ENCODE assay signal across 14 cellular contexts in genomic region chr6:33631971-33632585, GRCh38. TPM values are rescaled to one million over a fixed set of nuclear protein-coding genes. Genes with fewer than 3 reads are reported as not detected.
DNase-seq lines count a peak whose midpoint lies in the region; ATAC-seq, FAIRE-seq and TF ChIP-seq lines count a peak whose summit lies in the region.
"Had no signal": no experiment of that assay in that cellular context is flagged by ENCODE, and none has a peak within 500 bp of the region (broad histone marks: within the 10 kb centered on the region; RNA-seq: fewer than 3 reads in every experiment).

No MANE protein-coding gene starts in this region.

- FAIRE-seq in astrocyte (lab: Jason Lieb, UNC) (no peak), GM12891 (lab: Jason Lieb, UNC) (no peak)

- TF ChIP-seq CTCF in left ventricle myocardium inferior (IDR thresholded peaks at IDR 0.05; ENCODE audit: borderline replicate concordance): no peak
- TF ChIP-seq CTCF in right atrium auricular region (IDR thresholded peaks at IDR 0.05): no peak
- no peak for TF ChIP-seq CTCF in astrocyte (IDR thresholded peaks at IDR 0.05; ENCODE audit: insufficient read depth, low read depth, low read length)
- no peak for TF ChIP-seq CTCF in vagina (IDR thresholded peaks at IDR 0.05)

- H3K4me3 Mint-ChIP-seq in astrocyte (ENCODE audit: unreplicated experiment): peak overlapping the region; percentile 34
- H3K4me3 Mint-ChIP-seq in activated CD4-positive, alpha-beta T cell treated with anti-CD3 and anti-CD28 coated beads for 36 hours: no peak overlapping the region

- H3K27ac ChIP-seq in left ventricle myocardium inferior (replicated peaks) (peak overlapping the region; percentile 75), right atrium auricular region (no peak overlapping the region), astrocyte (ENCODE audit: low read depth, low read length) (no peak overlapping the region), muscle layer of duodenum (ENCODE audit: low read length) (peak overlapping the region; percentile 63), vagina (peak overlapping the region; percentile 77)

- H3K27me3 ChIP-seq in left ventricle myocardium inferior (ENCODE audit: low read depth) (no peaks in the 10 kb centered on the region), right atrium auricular region (no peaks in the 10 kb centered on the region), astrocyte (ENCODE audit: insufficient read depth, low read length) (peaks cover 18% of the 10 kb centered on the region), muscle layer of duodenum (ENCODE audit: low read depth, low read length) (no peaks in the 10 kb centered on the region), vagina (no peaks in the 10 kb centered on the region)
- H3K27me3 ChIP-seq: dorsolateral prefrontal cortex had no signal

- H3K27ac Mint-ChIP-seq in astrocyte (ENCODE audit: unreplicated experiment): no peak overlapping the region
- H3K27ac Mint-ChIP-seq in activated CD4-positive, alpha-beta T cell treated with anti-CD3 and anti-CD28 coated beads for 36 hours: no peak overlapping the region
- H3K27ac Mint-ChIP-seq: activated CD4-positive, alpha-beta memory T cell treated with anti-CD3 and anti-CD28 coated beads for 36 hours had no signal

- H4K20me1 ChIP-seq in astrocyte (ENCODE audit: insufficient read depth, low read length): peaks cover 8% of the 10 kb centered on the region

- H3K4me1 ChIP-seq in left ventricle myocardium inferior (peaks cover 61% of the 10 kb centered on the region), right atrium auricular region (peaks cover 0 to 38% of the 10 kb centered on the region in 2 donors), astrocyte (ENCODE audit: insufficient read depth, low read length) (peaks cover 14% of the 10 kb centered on the region), muscle layer of duodenum (ENCODE audit: control insufficient read depth in 1 of 2, insufficient read depth in 2 of 2, low read length in 2 of 2) (peaks cover 7 to 24% of the 10 kb centered on the region in 2 donors), vagina (peaks cover 60% of the 10 kb centered on the region)

- peaks cover 14% of the 10 kb centered on the region for H3K4me1 Mint-ChIP-seq in astrocyte (ENCODE audit: low read depth, unreplicated experiment)
- H3K4me1 Mint-ChIP-seq in activated CD4-positive, alpha-beta T cell treated with anti-CD3 and anti-CD28 coated beads for 36 hours: peaks cover 68% of the 10 kb centered on the region

- peaks cover 3% of the 10 kb centered on the region for H3K36me3 Mint-ChIP-seq in astrocyte (ENCODE audit: low read depth, unreplicated experiment)
- H3K36me3 Mint-ChIP-seq in activated CD4-positive, alpha-beta T cell treated with anti-CD3 and anti-CD28 coated beads for 36 hours (ENCODE audit: low read depth): peaks cover 27% of the 10 kb centered on the region
- H3K36me3 Mint-ChIP-seq: mesothelial cell of epicardium had no signal

- intact Hi-C loops in left ventricle myocardium inferior (cut with micrococcal nuclease) (no loop called here), vagina (cut with DNase I) (no loop called here)
- intact Hi-C loops in activated CD4-positive, alpha-beta T cell treated with anti-CD3 and anti-CD28 coated beads for 36 hours (cut with DNase I, micrococcal nuclease): loop anchor here (1.0 to 2.0 kb wide), 3 partner anchors 47 to 69 kb away; no protein-coding TSS in a partner anchor

- no peak for ATAC-seq in activated CD4-positive, alpha-beta T cell treated with anti-CD3 and anti-CD28 coated beads for 36 hours
- no peak for ATAC-seq in GM21786 (IDR thresholded peaks at IDR 0.05; ENCODE audit: unreplicated experiment)

- H3K9me3 Mint-ChIP-seq in astrocyte (ENCODE audit: unreplicated experiment): no peaks in the 10 kb centered on the region
- no peaks in the 10 kb centered on the region for H3K9me3 Mint-ChIP-seq in activated CD4-positive, alpha-beta T cell treated with anti-CD3 and anti-CD28 coated beads for 36 hours (ENCODE audit: low read depth)
- H3K9me3 Mint-ChIP-seq: activated CD4-positive, alpha-beta memory T cell treated with anti-CD3 and anti-CD28 coated beads for 36 hours; mesothelial cell of epicardium had no signal

- H3K9me3 ChIP-seq in left ventricle myocardium inferior (replicated peaks): no peaks in the 10 kb centered on the region
- no peaks in the 10 kb centered on the region for H3K9me3 ChIP-seq in right atrium auricular region
- H3K9me3 ChIP-seq in astrocyte (ENCODE audit: insufficient read depth, low read depth, low read length): no peaks in the 10 kb centered on the region
- no peaks in the 10 kb centered on the region for H3K9me3 ChIP-seq in muscle layer of duodenum (ENCODE audit: control insufficient read depth in 1 of 2, low read length in 2 of 2)
- H3K9me3 ChIP-seq in vagina: no peaks in the 10 kb centered on the region

- POLR2A ChIA-PET in activated CD4-positive, alpha-beta T cell treated with anti-CD3 and anti-CD28 coated beads for 36 hours (lab: Charles Lee): interaction anchor here (0.5 kb wide), 1 partner anchor 11 kb away, joined by 3 read pairs; no protein-coding TSS in a partner anchor

- CTCF ChIA-PET in activated CD4-positive, alpha-beta T cell treated with anti-CD3 and anti-CD28 coated beads for 36 hours (lab: Charles Lee): interaction anchor here (0.5 to 2.0 kb wide), 7 partner anchors 10 to 113 kb away, joined by 3 to 10 read pairs (median 3); partner anchors contain the start of gene ITPR3

- TF ChIP-seq POLR2A in vagina (IDR thresholded peaks at IDR 0.05) (no peak), GM12891 (IDR thresholded peaks at IDR 0.05; ENCODE audit: low read depth, low read length) (no peak)

- H3K36me3 ChIP-seq in left ventricle myocardium inferior (no peaks in the 10 kb centered on the region), right atrium auricular region (no peaks in the 10 kb centered on the region), astrocyte (ENCODE audit: insufficient read depth, low read length) (no peaks in the 10 kb centered on the region), muscle layer of duodenum (ENCODE audit: control insufficient read depth in 1 of 2, insufficient read depth in 2 of 2, low read length in 2 of 2) (no peaks in the 10 kb centered on the region), vagina (no peaks in the 10 kb centered on the region)

- H3K79me2 ChIP-seq in astrocyte (ENCODE audit: insufficient read depth, low read length): no peaks in the 10 kb centered on the region

- no peak overlapping the region for H2AFZ ChIP-seq in astrocyte (ENCODE audit: low read depth, low read length)

- H3K9ac ChIP-seq in astrocyte (ENCODE audit: low read length): no peak overlapping the region

- H3K4me3 ChIP-seq in left ventricle myocardium inferior: no peak overlapping the region
- H3K4me3 ChIP-seq in right atrium auricular region: no peak overlapping the region
- H3K4me3 ChIP-seq in astrocyte (ENCODE audit: insufficient read depth, low read depth, low read length): no peak overlapping the region
- no peak overlapping the region for H3K4me3 ChIP-seq in muscle layer of duodenum (ENCODE audit: low read depth in 1 of 2, low read length in 2 of 2)
- H3K4me3 ChIP-seq in vagina: no peak overlapping the region

- no peak overlapping the region for H3K4me2 ChIP-seq in astrocyte (ENCODE audit: low read length)

- peaks cover 21% of the 10 kb centered on the region for H3K27me3 Mint-ChIP-seq in astrocyte (ENCODE audit: low read depth, unreplicated experiment)
- no peaks in the 10 kb centered on the region for H3K27me3 Mint-ChIP-seq in activated CD4-positive, alpha-beta T cell treated with anti-CD3 and anti-CD28 coated beads for 36 hours
- H3K27me3 Mint-ChIP-seq: activated CD4-positive, alpha-beta memory T cell treated with anti-CD3 and anti-CD28 coated beads for 36 hours had no signal

- DNase-seq in left ventricle myocardium inferior: no peak
- no peak for DNase-seq in right atrium auricular region (ENCODE audit: low spot score)
- no peak for DNase-seq in astrocyte (ENCODE audit: low read depth)
- no peak for DNase-seq in vagina (ENCODE audit: extremely low spot score in 2 of 2)
- DNase-seq in activated CD4-positive, alpha-beta T cell treated with anti-CD3 and anti-CD28 coated beads for 36 hours: no peak
- no peak for DNase-seq in GM12891 (ENCODE audit: insufficient read length, low spot score)
- DNase-seq: activated gamma-delta T cell, NCI-H1092, NCI-H2171 treated with DMSO at 0.1 percent for 48 hours had no signal

TF ChIP-seq in GM12891, 5 proteins besides CTCF, POLR2A, EP300 and RAD21:
- TF ChIP-seq POU2F2 (IDR thresholded peaks at IDR 0.05; ENCODE audit: low read depth, low read length): no peak
- no peak for TF ChIP-seq TAF1 (IDR thresholded peaks at IDR 0.05; ENCODE audit: low read depth, low read length)
- TF ChIP-seq POLR2AphosphoS5 (IDR thresholded peaks at IDR 0.05; ENCODE audit: low read depth, low read length): no peak
- TF ChIP-seq SPI1 (IDR thresholded peaks at IDR 0.05; ENCODE audit: low read depth, low read length): no peak
- no peak for TF ChIP-seq PAX5 (IDR thresholded peaks at IDR 0.05; ENCODE audit: insufficient read depth, low read length, severe bottlenecking)

RNA-seq across cellular contexts. Expression of gene ITPR3, which starts 11.0 kb away (rescaled TPM):
- total RNA-seq in left ventricle myocardium inferior: 5.6 TPM
- total RNA-seq in right atrium auricular region: 10 to 100 TPM in 1 of 2 donors, 1 to 10 TPM in 1; 6.2 to 17.7 TPM
- total RNA-seq in astrocyte: 17.7 and 21.3 TPM in 2 replicates
- total RNA-seq in vagina: 50.1 TPM
- total RNA-seq in activated CD4-positive, alpha-beta T cell treated with anti-CD3 and anti-CD28 coated beads for 36 hours: 10 to 100 TPM; 42.6 to 42.9 TPM
- polyA plus RNA-seq in GM12891 (2012; ENCODE audit: low read depth, missing spikeins): 8.5 TPM

RNA-seq across cellular contexts. Expression of gene BAK1, which starts 52.0 kb away (rescaled TPM):
- total RNA-seq in left ventricle myocardium inferior (19.7 TPM), right atrium auricular region (1 to 10 TPM; 6.5 to 8.6 TPM), astrocyte (49.4 and 54.8 TPM in 2 replicates), vagina (19.2 TPM)
- 10 to 100 TPM; 37.0 to 43.3 TPM for total RNA-seq in activated CD4-positive, alpha-beta T cell treated with anti-CD3 and anti-CD28 coated beads for 36 hours
- 25.7 TPM for polyA plus RNA-seq in GM12891 (2012; ENCODE audit: low read depth, missing spikeins)

Comparison
In these comparisons a context has a peak if more than half of its experiments do, and no peak if none do; other contexts are left out.
1. H3K27ac ChIP-seq: peak in left ventricle myocardium inferior (single experiment), muscle layer of duodenum (single experiment) and vagina (single experiment); none in right atrium auricular region (0 of 2) and astrocyte (single experiment).
2. intact Hi-C loops: an anchor here in activated CD4-positive, alpha-beta T cell treated with anti-CD3 and anti-CD28 coated beads for 36 hours (1.0 to 2.0 kb wide); none called in left ventricle myocardium inferior and vagina.